In genomic region chr1:153567621-153568366, GRCh38 we compare ENCODE assay signal across 8 cellular contexts. TPM values are rescaled to one million over a fixed set of nuclear protein-coding genes. Genes with fewer than 3 reads are reported as not detected.
DNase-seq lines count a peak whose midpoint lies in the region; ATAC-seq and TF ChIP-seq lines count a peak whose summit lies in the region.

No MANE protein-coding gene starts in this region.

- no peaks in the 10 kb centered on the region for H3K36me3 ChIP-seq in HCT116 (ENCODE audit: control insufficient read depth in 1 of 2, insufficient read depth in 2 of 2, low read length in 2 of 2)
- H3K36me3 ChIP-seq in SK-N-MC (ENCODE audit: insufficient read depth, low read length) = no peaks in the 10 kb centered on the region

- H3K27ac ChIP-seq in HCT116 (ENCODE audit: low read depth, low read length) (peak overlapping the region; percentile 100), SK-N-MC (peak overlapping the region; percentile 44; the same call in 1 of the 2 replicates)

- H3K4me3 ChIP-seq in HCT116 (replicated peaks in 1 of 2; ENCODE audit: low read depth in 1 of 2, low read length in 2 of 2) = peak overlapping the region; percentile 29 to 35
- peak overlapping the region; percentile 63; the same call in 1 of the 2 replicates for H3K4me3 ChIP-seq in SK-N-MC

- H3K79me2 ChIP-seq in HCT116 (ENCODE audit: insufficient read depth, low read length) = no peaks in the 10 kb centered on the region

- no peak for TF ChIP-seq RAD21 in HCT116 (IDR thresholded peaks at IDR 0.05; ENCODE audit: low read depth)

- no peaks in the 10 kb centered on the region for H3K9me3 ChIP-seq in HCT116 (ENCODE audit: control insufficient read depth in 1 of 2, insufficient read depth in 1 of 2, low read depth in 1 of 2, low read length in 2 of 2)
- H3K9me3 ChIP-seq in SK-N-MC (ENCODE audit: low read depth, low read length) = no peaks in the 10 kb centered on the region

- H3K4me2 ChIP-seq in HCT116 (ENCODE audit: low read length) = peak overlapping the region; percentile 68

- TF ChIP-seq CTCF in HCT116 (IDR thresholded peaks at IDR 0.05 in 2 of 3, conservative IDR thresholded peaks at IDR 0.05 in 1 of 3; ENCODE audit: borderline replicate concordance in 1 of 3, insufficient read depth in 1 of 3, low read depth in 2 of 3, low read length in 2 of 3) = no peak
- TF ChIP-seq CTCF in endothelial cell (IDR thresholded peaks at IDR 0.05; ENCODE audit: unreplicated experiment) = no peak

- H3K36me3 Mint-ChIP-seq in endothelial cell (ENCODE audit: low read depth, unreplicated experiment) = no peaks in the 10 kb centered on the region

- peak overlapping the region; percentile 45 for H3K27ac Mint-ChIP-seq in endothelial cell (ENCODE audit: unreplicated experiment)

- no peaks in the 10 kb centered on the region for H3K27me3 ChIP-seq in HCT116 (ENCODE audit: insufficient read depth, low read length)

- H3K9me2 ChIP-seq in HCT116 (ENCODE audit: insufficient read depth) = no peaks in the 10 kb centered on the region

- H3K4me1 Mint-ChIP-seq in endothelial cell (ENCODE audit: unreplicated experiment) = peaks cover 35% of the 10 kb centered on the region

- intact Hi-C loops in HCT116 (cut with micrococcal nuclease) = loop anchor here (1.0 to 2.0 kb wide), 3 partner anchors 34 to 215 kb away; no protein-coding TSS in a partner anchor

- POLR2A ChIA-PET in HCT116 (lab: Charles Lee) = interaction anchor here (0.9 to 2.9 kb wide), 18 partner anchors 10 to 216 kb away, joined by 3 to 93 read pairs (median 4); partner anchors contain the start of genes CHTOP, S100A13, S100A16 and S100A4

- DNase-seq in HCT116 (ENCODE audit: low read depth, low spot score) (peak; percentile 59), SK-N-MC (ENCODE audit: low read depth, low spot score) (no peak), endothelial cell (ENCODE audit: low spot score) (no peak), renal cortical epithelial cell (ENCODE audit: low read depth) (peak; percentile 95), SKM-1 (lab: John Stamatoyannopoulos, UW; ENCODE audit: unreplicated experiment) (no peak), NOMO-1 treated with DMSO at 0.1 percent for 48 hours (lab: John Stamatoyannopoulos, UW; ENCODE audit: unreplicated experiment) (no peak), 8988T (no peak)

- H3K4me1 ChIP-seq in HCT116 (ENCODE audit: control insufficient read depth in 1 of 2, insufficient read depth in 2 of 2, low read length in 2 of 2) = peaks cover 65 to 81% of the 10 kb centered on the region in 2 experiments

- CTCF ChIA-PET in HCT116 (lab: Charles Lee) = interaction anchor here (0.6 to 3.7 kb wide), 17 partner anchors 11 to 214 kb away, joined by 3 to 35 read pairs (median 4); partner anchors contain the start of genes S100A13, S100A14, S100A5 and S100A6

- RAD21 ChIA-PET in HCT116 (lab: Charles Lee; ENCODE audit: low non-redundant PET in 1 of 2, low total read pairs in 2 of 2, uncharacterized antibody in 2 of 2, unreplicated experiment in 2 of 2) = interaction anchor here (0.7 to 2.1 kb wide), 13 partner anchors 22 to 66 kb away, joined by 3 to 11 read pairs (median 4); partner anchors contain the start of genes CHTOP (in 1 of the 2), S100A13 (in 1 of the 2), S100A5 (in 1 of the 2) and S100A6 (in 1 of the 2)

- TSS peak; percentile 57 for BruUV-seq in HCT116 (replicated peaks; lab: Mats Ljungman, UMichigan)

- H2AFZ ChIP-seq in HCT116 (ENCODE audit: low read depth, low read length, poor library complexity, severe bottlenecking) = no peak overlapping the region

- H3K27me3 Mint-ChIP-seq in endothelial cell (ENCODE audit: unreplicated experiment) = peaks cover 19% of the 10 kb centered on the region

- no peak overlapping the region for H3K4me3 Mint-ChIP-seq in endothelial cell (ENCODE audit: unreplicated experiment)

- H3K9me3 Mint-ChIP-seq in endothelial cell (ENCODE audit: unreplicated experiment) = no peaks in the 10 kb centered on the region

- peak overlapping the region; percentile 80 for H3K9ac ChIP-seq in HCT116 (ENCODE audit: low read length)
- H3K9ac ChIP-seq in SK-N-MC (ENCODE audit: insufficient read length) = peak overlapping the region; percentile 48

- H4K20me1 ChIP-seq in HCT116 (ENCODE audit: insufficient read depth) = no peaks in the 10 kb centered on the region

- ATAC-seq in HCT116 = no peak
- ATAC-seq in HG02678 (IDR thresholded peaks at IDR 0.05; ENCODE audit: unreplicated experiment) = no peak

- no peak for TF ChIP-seq POLR2A in HCT116 (IDR thresholded peaks at IDR 0.05; ENCODE audit: borderline replicate concordance, extremely low read depth, insufficient read depth, insufficient read length)

TF ChIP-seq in HCT116, 20 proteins besides CTCF, POLR2A, EP300 and RAD21:
- TF ChIP-seq EZH2 (IDR thresholded peaks at IDR 0.05) (no peak), ZFX (IDR thresholded peaks at IDR 0.05) (no peak), EGR1 (IDR thresholded peaks at IDR 0.05; ENCODE audit: low read depth) (no peak), POLR2AphosphoS5 (IDR thresholded peaks at IDR 0.05; ENCODE audit: low read depth, low read length) (peak; percentile 40), ATF3 (IDR thresholded peaks at IDR 0.05) (no peak)

RNA-seq across cellular contexts. Expression of gene S100A2, which starts 2.1 kb away (rescaled TPM):
- total RNA-seq in HCT116 (2021; ENCODE audit: unreplicated experiment) (24.8 TPM), endothelial cell (ENCODE audit: unreplicated experiment) (not detected), renal cortical epithelial cell (37.9 and 392 TPM in 2 replicates)
- 62.5 and 80.9 TPM in 2 replicates for polyA plus RNA-seq in HCT116 (2012)

RNA-seq across cellular contexts. Expression of gene S100A3, which starts 18.7 kb away (rescaled TPM):
- 4.2 TPM for total RNA-seq in HCT116 (2021; ENCODE audit: unreplicated experiment)
- 5.2 and 7.9 TPM in 2 replicates for polyA plus RNA-seq in HCT116 (2012)
- not detected for total RNA-seq in endothelial cell (ENCODE audit: unreplicated experiment)
- 5.2 and 36.8 TPM in 2 replicates for total RNA-seq in renal cortical epithelial cell

RNA-seq across cellular contexts. Expression of gene S100A4, which starts 22.2 kb away (rescaled TPM):
- total RNA-seq in HCT116 (2021; ENCODE audit: unreplicated experiment) (384 TPM), endothelial cell (ENCODE audit: unreplicated experiment) (2.8 TPM), renal cortical epithelial cell (7.6 and 303 TPM in 2 replicates)
- 374 and 390 TPM in 2 replicates for polyA plus RNA-seq in HCT116 (2012)

RNA-seq across cellular contexts. Expression of gene S100A5, which starts 27.1 kb away (rescaled TPM):
- total RNA-seq in HCT116 (2021; ENCODE audit: unreplicated experiment) = 6.0 TPM
- 4.3 and 5.1 TPM in 2 replicates for polyA plus RNA-seq in HCT116 (2012)
- total RNA-seq in endothelial cell (ENCODE audit: unreplicated experiment) = not detected
- 1.2 TPM in 2 replicates for total RNA-seq in renal cortical epithelial cell

RNA-seq across cellular contexts. Expression of gene S100A6, which starts 32.0 kb away (rescaled TPM):
- total RNA-seq in HCT116 (2021; ENCODE audit: unreplicated experiment) (1,633 TPM), endothelial cell (ENCODE audit: unreplicated experiment) (11.9 TPM), renal cortical epithelial cell (428 and 2,979 TPM in 2 replicates)
- polyA plus RNA-seq in HCT116 (2012) = 3,046 and 3,157 TPM in 2 replicates

Comparison
In these comparisons a context has a peak if more than half of its experiments do, and no peak if none do; other contexts are left out.
1. DNase-seq: peak in HCT116 (single experiment) and renal cortical epithelial cell (single experiment); none in SK-N-MC (single experiment), endothelial cell (single experiment), SKM-1 (single experiment), NOMO-1 treated with DMSO at 0.1 percent for 48 hours (single experiment) and 8988T (single experiment).
2. RNA of gene S100A2, which starts 2.1 kb away (total RNA-seq): 37.9 to 392 TPM in renal cortical epithelial cell and 24.8 TPM in HCT116 (single experiment); not detected in endothelial cell (single experiment); every median in the first group is over 10 times any median in the second.